In the genomic region with DNA sequence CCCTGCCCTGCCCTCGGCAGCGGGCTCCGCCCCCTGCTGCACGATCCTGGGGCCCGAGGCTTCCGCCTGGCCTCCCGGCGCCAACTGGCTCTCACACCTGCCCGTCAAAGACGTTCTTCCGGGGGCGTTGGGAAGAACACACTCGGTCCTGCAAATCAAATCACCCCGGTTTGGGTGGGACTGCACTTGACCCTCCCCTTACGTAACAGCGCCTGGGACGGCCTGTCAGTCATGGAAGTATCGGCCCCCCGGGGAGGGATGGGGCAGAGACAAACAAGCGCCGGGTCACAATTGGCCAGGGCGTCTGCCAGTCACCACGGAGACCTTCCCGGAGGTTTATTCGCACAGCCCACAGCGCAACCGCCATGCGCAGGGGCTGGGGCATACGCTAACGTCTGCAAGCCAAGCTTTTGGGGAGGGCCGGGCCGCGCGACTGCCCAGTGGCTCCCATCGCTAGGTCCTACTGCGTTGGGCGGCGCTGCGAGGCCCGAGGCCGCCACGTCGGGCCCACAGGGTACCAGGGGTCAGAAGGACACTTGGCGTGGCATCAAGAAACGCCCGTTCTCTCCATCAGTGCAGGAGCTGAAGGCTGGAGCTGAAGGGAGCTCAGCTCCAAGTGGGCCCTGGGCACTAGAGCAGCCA, we compare ENCODE assay signal across 1 cellular context.
TF ChIP-seq lines count a peak whose summit lies in the region.

No MANE protein-coding gene starts in this region.

TF ChIP-seq in liver, 16 proteins besides CTCF, POLR2A, EP300 and RAD21 (continued from another document):
- TF ChIP-seq, protein P1, sequence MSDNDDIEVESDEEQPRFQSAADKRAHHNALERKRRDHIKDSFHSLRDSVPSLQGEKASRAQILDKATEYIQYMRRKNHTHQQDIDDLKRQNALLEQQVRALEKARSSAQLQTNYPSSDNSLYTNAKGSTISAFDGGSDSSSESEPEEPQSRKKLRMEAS (IDR thresholded peaks at IDR 0.05), result peak; percentile 75
- no peak for TF ChIP-seq TAF1 (conservative IDR thresholded peaks at IDR 0.05)
- TF ChIP-seq YY1 (IDR thresholded peaks at IDR 0.05), result peak; percentile 90
- TF ChIP-seq JUND (IDR thresholded peaks at IDR 0.05), result peak in 1 of 2 donors; percentile 27
- TF ChIP-seq FOXA2 (IDR thresholded peaks at IDR 0.05), result no peak
- TF ChIP-seq SP1 (IDR thresholded peaks at IDR 0.05), result peak; percentile 97
- TF ChIP-seq NR2F2 (IDR thresholded peaks at IDR 0.05), result peak; percentile 58
- TF ChIP-seq HNF4G (IDR thresholded peaks at IDR 0.05), result peak; percentile 77
